1 cellular context compared by ENCODE assay signal in the genomic region with DNA sequence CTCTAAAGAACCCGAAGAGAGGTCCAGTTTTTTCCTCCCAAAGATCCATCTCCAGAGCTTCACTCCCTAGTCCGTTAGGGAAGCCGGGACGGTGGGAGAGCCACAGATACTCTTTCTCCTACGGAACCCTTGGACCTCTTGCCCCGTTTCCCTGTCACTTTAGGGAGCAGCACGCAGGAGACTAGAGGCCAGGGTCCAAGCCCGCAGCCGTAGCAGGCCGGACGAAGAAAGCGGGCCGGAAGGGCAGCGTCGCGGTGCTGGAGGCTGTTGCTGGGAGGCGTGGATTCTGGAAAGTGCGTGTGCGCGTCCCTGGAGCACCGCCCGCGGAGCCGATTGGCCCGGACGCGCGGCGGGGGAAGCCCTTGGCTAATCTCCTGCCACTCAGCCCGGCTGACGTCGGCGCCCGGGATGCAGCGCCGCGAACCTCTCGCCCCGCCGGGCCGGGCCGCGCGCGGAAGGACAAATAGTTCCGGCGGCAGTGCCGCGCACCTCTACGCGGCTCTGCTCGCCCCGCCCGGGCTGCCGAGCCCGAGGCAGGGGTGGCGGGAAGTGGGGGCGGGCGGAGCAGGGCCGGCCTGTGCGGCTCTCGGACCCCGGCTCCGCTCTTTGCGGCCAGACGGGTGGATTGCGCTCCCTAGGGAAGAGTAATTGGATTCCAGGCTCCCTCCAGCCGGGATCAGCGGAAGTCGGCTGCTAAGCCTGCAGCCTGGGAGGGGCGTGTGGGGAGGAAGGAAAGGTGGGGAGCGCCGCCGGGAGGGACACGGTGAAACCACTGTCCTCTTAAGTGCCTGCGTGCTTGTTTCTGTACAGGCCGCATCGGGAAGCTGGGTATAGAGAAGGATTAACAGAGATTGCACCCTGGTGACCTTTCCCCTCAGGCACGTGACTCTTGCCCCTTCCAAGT.
TF ChIP-seq lines count a peak whose summit lies in the region.

No MANE protein-coding gene starts in this region.

TF ChIP-seq in HepG2, 621 proteins besides CTCF, POLR2A, EP300 and RAD21 (continued from another document and continues in another):
- TF ChIP-seq, protein P1, sequence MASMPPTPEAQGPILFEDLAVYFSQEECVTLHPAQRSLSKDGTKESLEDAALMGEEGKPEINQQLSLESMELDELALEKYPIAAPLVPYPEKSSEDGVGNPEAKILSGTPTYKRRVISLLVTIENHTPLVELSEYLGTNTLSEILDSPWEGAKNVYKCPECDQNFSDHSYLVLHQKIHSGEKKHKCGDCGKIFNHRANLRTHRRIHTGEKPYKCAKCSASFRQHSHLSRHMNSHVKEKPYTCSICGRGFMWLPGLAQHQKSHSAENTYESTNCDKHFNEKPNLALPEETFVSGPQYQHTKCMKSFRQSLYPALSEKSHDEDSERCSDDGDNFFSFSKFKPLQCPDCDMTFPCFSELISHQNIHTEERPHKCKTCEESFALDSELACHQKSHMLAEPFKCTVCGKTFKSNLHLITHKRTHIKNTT (CRISPR knock-in tag; IDR thresholded peaks at IDR 0.05): no peak
- TF ChIP-seq, protein P2, sequence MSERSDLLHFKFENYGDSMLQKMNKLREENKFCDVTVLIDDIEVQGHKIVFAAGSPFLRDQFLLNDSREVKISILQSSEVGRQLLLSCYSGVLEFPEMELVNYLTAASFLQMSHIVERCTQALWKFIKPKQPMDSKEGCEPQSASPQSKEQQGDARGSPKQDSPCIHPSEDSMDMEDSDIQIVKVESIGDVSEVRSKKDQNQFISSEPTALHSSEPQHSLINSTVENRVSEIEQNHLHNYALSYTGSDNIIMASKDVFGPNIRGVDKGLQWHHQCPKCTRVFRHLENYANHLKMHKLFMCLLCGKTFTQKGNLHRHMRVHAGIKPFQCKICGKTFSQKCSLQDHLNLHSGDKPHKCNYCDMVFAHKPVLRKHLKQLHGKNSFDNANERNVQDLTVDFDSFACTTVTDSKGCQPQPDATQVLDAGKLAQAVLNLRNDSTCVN (CRISPR knock-in tag; IDR thresholded peaks at IDR 0.05; ENCODE audit: borderline replicate concordance): peak; percentile 89; the same call in 1 of the 2 replicates
- peak; percentile 80 for TF ChIP-seq TGIF2 (CRISPR knock-in tag; IDR thresholded peaks at IDR 0.05)
- no peak for TF ChIP-seq SRSF1 (optimal IDR thresholded peaks at IDR 0.05; ENCODE audit: low read depth, low read length)
- peak; percentile 86 for TF ChIP-seq THAP11 (CRISPR knock-in tag; IDR thresholded peaks at IDR 0.05)
- no peak for TF ChIP-seq MBD4 (IDR thresholded peaks at IDR 0.05; ENCODE audit: borderline replicate concordance, low read length)
- TF ChIP-seq ZNF816 (CRISPR knock-in tag; IDR thresholded peaks at IDR 0.05; ENCODE audit: borderline replicate concordance): peak; percentile 97; the same call in 1 of the 2 replicates
- TF ChIP-seq ZFP36L2 (CRISPR knock-in tag; IDR thresholded peaks at IDR 0.05): no peak
- TF ChIP-seq, protein P3, sequence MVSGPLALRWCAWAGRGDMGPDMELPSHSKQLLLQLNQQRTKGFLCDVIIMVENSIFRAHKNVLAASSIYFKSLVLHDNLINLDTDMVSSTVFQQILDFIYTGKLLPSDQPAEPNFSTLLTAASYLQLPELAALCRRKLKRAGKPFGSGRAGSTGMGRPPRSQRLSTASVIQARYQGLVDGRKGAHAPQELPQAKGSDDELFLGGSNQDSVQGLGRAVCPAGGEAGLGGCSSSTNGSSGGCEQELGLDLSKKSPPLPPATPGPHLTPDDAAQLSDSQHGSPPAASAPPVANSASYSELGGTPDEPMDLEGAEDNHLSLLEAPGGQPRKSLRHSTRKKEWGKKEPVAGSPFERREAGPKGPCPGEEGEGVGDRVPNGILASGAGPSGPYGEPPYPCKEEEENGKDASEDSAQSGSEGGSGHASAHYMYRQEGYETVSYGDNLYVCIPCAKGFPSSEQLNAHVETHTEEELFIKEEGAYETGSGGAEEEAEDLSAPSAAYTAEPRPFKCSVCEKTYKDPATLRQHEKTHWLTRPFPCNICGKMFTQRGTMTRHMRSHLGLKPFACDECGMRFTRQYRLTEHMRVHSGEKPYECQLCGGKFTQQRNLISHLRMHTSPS (CRISPR knock-in tag; IDR thresholded peaks at IDR 0.05; ENCODE audit: low read depth): no peak
- peak; percentile 97 for TF ChIP-seq ZNF547 (CRISPR knock-in tag; IDR thresholded peaks at IDR 0.05)
- TF ChIP-seq ZSCAN25 (CRISPR knock-in tag; IDR thresholded peaks at IDR 0.05): peak; percentile 89
- TF ChIP-seq KDM1A (CRISPR knock-in tag; IDR thresholded peaks at IDR 0.05): peak; percentile 39; the same call in 1 of the 2 replicates
- peak; percentile 71 for TF ChIP-seq TEAD3 (CRISPR knock-in tag; optimal IDR thresholded peaks at IDR 0.05; ENCODE audit: borderline replicate concordance)
- TF ChIP-seq BCL6 (CRISPR knock-in tag; IDR thresholded peaks at IDR 0.05): no peak
- no peak for TF ChIP-seq ZNF124 (CRISPR knock-in tag; IDR thresholded peaks at IDR 0.05)
- TF ChIP-seq, protein P4, sequence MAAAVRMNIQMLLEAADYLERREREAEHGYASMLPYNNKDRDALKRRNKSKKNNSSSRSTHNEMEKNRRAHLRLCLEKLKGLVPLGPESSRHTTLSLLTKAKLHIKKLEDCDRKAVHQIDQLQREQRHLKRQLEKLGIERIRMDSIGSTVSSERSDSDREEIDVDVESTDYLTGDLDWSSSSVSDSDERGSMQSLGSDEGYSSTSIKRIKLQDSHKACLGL (CRISPR knock-in tag; IDR thresholded peaks at IDR 0.05): peak; percentile 22
- peak; percentile 55; the same call in 1 of the 2 replicates for TF ChIP-seq ZNF678 (CRISPR knock-in tag; IDR thresholded peaks at IDR 0.05)
- peak; percentile 51; the same call in 1 of the 2 replicates for TF ChIP-seq NR2F2 (IDR thresholded peaks at IDR 0.05; ENCODE audit: borderline replicate concordance, low read depth)
- peak; percentile 91 for TF ChIP-seq MAZ (IDR thresholded peaks at IDR 0.05; ENCODE audit: borderline replicate concordance, low read depth, low read length)
- TF ChIP-seq MAZ (CRISPR knock-in tag; IDR thresholded peaks at IDR 0.05; ENCODE audit: low read depth): peak; percentile 86
- no peak for TF ChIP-seq ZFAT (CRISPR knock-in tag; conservative IDR thresholded peaks at IDR 0.05)
- no peak; the same call in 1 of the 2 replicates for TF ChIP-seq ZNF660 (CRISPR knock-in tag; IDR thresholded peaks at IDR 0.05; ENCODE audit: borderline replicate concordance, low read depth)
- TF ChIP-seq HHEX (CRISPR knock-in tag; IDR thresholded peaks at IDR 0.05): no peak
- 0 out of 2 replicates have a peak, but pooled peaks have one; percentile 25 for TF ChIP-seq ZNF841 (CRISPR knock-in tag; IDR thresholded peaks at IDR 0.05; ENCODE audit: borderline replicate concordance)
- 0 out of 2 replicates have a peak, but pooled peaks have one; percentile 30 for TF ChIP-seq ZMYM3 (CRISPR knock-in tag; IDR thresholded peaks at IDR 0.05)
- peak; percentile 65 for TF ChIP-seq MEIS1 (CRISPR knock-in tag; IDR thresholded peaks at IDR 0.05; ENCODE audit: borderline replicate concordance)
- TF ChIP-seq BRCA1 (CRISPR knock-in tag; IDR thresholded peaks at IDR 0.05): 0 out of 2 replicates have a peak, but pooled peaks have one; percentile 45
- TF ChIP-seq, protein P5, sequence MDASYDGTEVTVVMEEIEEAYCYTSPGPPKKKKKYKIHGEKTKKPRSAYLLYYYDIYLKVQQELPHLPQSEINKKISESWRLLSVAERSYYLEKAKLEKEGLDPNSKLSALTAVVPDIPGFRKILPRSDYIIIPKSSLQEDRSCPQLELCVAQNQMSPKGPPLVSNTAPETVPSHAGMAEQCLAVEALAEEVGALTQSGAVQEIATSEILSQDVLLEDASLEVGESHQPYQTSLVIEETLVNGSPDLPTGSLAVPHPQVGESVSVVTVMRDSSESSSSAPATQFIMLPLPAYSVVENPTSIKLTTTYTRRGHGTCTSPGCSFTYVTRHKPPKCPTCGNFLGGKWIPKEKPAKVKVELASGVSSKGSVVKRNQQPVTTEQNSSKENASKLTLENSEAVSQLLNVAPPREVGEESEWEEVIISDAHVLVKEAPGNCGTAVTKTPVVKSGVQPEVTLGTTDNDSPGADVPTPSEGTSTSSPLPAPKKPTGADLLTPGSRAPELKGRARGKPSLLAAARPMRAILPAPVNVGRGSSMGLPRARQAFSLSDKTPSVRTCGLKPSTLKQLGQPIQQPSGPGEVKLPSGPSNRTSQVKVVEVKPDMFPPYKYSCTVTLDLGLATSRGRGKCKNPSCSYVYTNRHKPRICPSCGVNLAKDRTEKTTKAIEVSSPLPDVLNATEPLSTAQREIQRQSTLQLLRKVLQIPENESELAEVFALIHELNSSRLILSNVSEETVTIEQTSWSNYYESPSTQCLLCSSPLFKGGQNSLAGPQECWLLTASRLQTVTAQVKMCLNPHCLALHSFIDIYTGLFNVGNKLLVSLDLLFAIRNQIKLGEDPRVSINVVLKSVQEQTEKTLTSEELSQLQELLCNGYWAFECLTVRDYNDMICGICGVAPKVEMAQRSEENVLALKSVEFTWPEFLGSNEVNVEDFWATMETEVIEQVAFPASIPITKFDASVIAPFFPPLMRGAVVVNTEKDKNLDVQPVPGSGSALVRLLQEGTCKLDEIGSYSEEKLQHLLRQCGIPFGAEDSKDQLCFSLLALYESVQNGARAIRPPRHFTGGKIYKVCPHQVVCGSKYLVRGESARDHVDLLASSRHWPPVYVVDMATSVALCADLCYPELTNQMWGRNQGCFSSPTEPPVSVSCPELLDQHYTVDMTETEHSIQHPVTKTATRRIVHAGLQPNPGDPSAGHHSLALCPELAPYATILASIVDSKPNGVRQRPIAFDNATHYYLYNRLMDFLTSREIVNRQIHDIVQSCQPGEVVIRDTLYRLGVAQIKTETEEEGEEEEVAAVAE (CRISPR knock-in tag; IDR thresholded peaks at IDR 0.05; ENCODE audit: borderline replicate concordance): peak; percentile 41; the same call in 1 of the 2 replicates
- TF ChIP-seq ZNF382 (CRISPR knock-in tag; IDR thresholded peaks at IDR 0.05; ENCODE audit: borderline replicate concordance): no peak
- TF ChIP-seq, protein P6, sequence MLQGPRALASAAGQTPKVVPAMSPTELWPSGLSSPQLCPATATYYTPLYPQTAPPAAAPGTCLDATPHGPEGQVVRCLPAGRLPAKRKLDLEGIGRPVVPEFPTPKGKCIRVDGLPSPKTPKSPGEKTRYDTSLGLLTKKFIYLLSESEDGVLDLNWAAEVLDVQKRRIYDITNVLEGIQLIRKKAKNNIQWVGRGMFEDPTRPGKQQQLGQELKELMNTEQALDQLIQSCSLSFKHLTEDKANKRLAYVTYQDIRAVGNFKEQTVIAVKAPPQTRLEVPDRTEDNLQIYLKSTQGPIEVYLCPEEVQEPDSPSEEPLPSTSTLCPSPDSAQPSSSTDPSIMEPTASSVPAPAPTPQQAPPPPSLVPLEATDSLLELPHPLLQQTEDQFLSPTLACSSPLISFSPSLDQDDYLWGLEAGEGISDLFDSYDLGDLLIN (CRISPR knock-in tag; IDR thresholded peaks at IDR 0.05; ENCODE audit: borderline replicate concordance): no peak
- TF ChIP-seq MED13 (CRISPR knock-in tag; IDR thresholded peaks at IDR 0.05): peak; percentile 52
- peak; percentile 52 for TF ChIP-seq ARID2 (CRISPR knock-in tag; IDR thresholded peaks at IDR 0.05; ENCODE audit: borderline replicate concordance)
- TF ChIP-seq, protein P7, sequence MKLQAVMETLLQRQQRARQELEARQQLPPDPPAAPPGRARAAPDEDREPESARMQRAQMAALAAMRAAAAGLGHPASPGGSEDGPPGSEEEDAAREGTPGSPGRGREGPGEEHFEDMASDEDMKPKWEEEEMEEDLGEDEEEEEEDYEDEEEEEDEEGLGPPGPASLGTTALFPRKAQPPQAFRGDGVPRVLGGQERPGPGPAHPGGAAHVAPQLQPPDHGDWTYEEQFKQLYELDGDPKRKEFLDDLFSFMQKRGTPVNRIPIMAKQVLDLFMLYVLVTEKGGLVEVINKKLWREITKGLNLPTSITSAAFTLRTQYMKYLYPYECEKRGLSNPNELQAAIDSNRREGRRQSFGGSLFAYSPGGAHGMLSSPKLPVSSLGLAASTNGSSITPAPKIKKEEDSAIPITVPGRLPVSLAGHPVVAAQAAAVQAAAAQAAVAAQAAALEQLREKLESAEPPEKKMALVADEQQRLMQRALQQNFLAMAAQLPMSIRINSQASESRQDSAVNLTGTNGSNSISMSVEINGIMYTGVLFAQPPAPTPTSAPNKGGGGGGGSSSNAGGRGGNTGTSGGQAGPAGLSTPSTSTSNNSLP (IDR thresholded peaks at IDR 0.05; ENCODE audit: low read depth, low read length): no peak
- peak; percentile 4; the same call in 1 of the 2 replicates for TF ChIP-seq SMYD3 (CRISPR knock-in tag; IDR thresholded peaks at IDR 0.05)
- peak; percentile 32; the same call in 1 of the 2 replicates for TF ChIP-seq SIX4 (CRISPR knock-in tag; IDR thresholded peaks at IDR 0.05)
- TF ChIP-seq ZNF589 (CRISPR knock-in tag; conservative IDR thresholded peaks at IDR 0.05): 0 out of 2 replicates have a peak, but pooled peaks have one; percentile 28
- TF ChIP-seq NR2F1 (CRISPR knock-in tag; IDR thresholded peaks at IDR 0.05): peak; percentile 44 to 77
- TF ChIP-seq, protein P8, sequence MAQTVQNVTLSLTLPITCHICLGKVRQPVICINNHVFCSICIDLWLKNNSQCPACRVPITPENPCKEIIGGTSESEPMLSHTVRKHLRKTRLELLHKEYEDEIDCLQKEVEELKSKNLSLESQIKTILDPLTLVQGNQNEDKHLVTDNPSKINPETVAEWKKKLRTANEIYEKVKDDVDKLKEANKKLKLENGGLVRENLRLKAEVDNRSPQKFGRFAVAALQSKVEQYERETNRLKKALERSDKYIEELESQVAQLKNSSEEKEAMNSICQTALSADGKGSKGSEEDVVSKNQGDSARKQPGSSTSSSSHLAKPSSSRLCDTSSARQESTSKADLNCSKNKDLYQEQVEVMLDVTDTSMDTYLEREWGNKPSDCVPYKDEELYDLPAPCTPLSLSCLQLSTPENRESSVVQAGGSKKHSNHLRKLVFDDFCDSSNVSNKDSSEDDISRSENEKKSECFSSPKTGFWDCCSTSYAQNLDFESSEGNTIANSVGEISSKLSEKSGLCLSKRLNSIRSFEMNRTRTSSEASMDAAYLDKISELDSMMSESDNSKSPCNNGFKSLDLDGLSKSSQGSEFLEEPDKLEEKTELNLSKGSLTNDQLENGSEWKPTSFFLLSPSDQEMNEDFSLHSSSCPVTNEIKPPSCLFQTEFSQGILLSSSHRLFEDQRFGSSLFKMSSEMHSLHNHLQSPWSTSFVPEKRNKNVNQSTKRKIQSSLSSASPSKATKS (CRISPR knock-in tag; IDR thresholded peaks at IDR 0.05): 0 out of 2 replicates have a peak, but pooled peaks have one; percentile 37
- TF ChIP-seq KLF6 (CRISPR knock-in tag; IDR thresholded peaks at IDR 0.05): peak; percentile 97
